Comparison of ENCODE assay signal across 11 cellular contexts in genomic region chr17:29867643-29868181, GRCh38.
DNase-seq lines count a peak whose midpoint lies in the region; ATAC-seq, FAIRE-seq and TF ChIP-seq lines count a peak whose summit lies in the region.
"Had no signal": no experiment of that assay in that cellular context is flagged by ENCODE, and none has a peak within 500 bp of the region (broad histone marks: within the 10 kb centered on the region; RNA-seq: fewer than 3 reads in every experiment).

No MANE protein-coding gene starts in this region.

- H3K4me1 ChIP-seq in Panc1 (ENCODE audit: control insufficient read depth, insufficient read depth, low read length) (no peaks in the 10 kb centered on the region; the same call in none of the 2 replicates), iPS-18a (ENCODE audit: control insufficient read depth, low read depth, low read length) (peaks cover 23% of the 10 kb centered on the region), Peyer's patch (peaks cover 0 to 6% (median 0%) of the 10 kb centered on the region in 4 donors)

- H3K27ac ChIP-seq in Panc1 (ENCODE audit: low read length) (no peak overlapping the region), iPS-18a (ENCODE audit: low read length) (peak overlapping the region; percentile 37), Peyer's patch (no peak overlapping the region)

- no peaks in the 10 kb centered on the region for H3K27me3 Mint-ChIP-seq in T-cell
- H3K27me3 Mint-ChIP-seq: activated CD4-positive, alpha-beta T cell treated with anti-CD3 and anti-CD28 coated beads, Interleukin-2, amount 10 ng/mL, durations not matched to agents 7 days and 5 days had no signal

- TF ChIP-seq CTCF in AG09309 (IDR thresholded peaks at IDR 0.05; ENCODE audit: control insufficient read depth, insufficient read depth, low read depth, low read length, missing control alignments) (peak; percentile 9), Panc1 (IDR thresholded peaks at IDR 0.05) (peak; percentile 44; the same call in 1 of the 2 replicates), Peyer's patch (IDR thresholded peaks at IDR 0.05) (peak in 3 of 6 experiments; percentile 8 to 24 (median 14))

- no peak overlapping the region for H3K4me3 ChIP-seq in AG09309 (ENCODE audit: control insufficient read depth, low read depth, low read length)
- H3K4me3 ChIP-seq in Panc1 (ENCODE audit: low read depth in 2 of 2, low read length in 2 of 2), result no peak overlapping the region
- H3K4me3 ChIP-seq in iPS-18a (ENCODE audit: low read length), result no peak overlapping the region
- no peak overlapping the region for H3K4me3 ChIP-seq in Peyer's patch
- H3K4me3 ChIP-seq: lung had no signal

- POLR2A ChIA-PET in Panc1 (lab: Charles Lee) (interaction anchor here (0.5 to 0.6 kb wide), 2 partner anchors 14 to 178 kb away, joined by 3 to 10 read pairs; no protein-coding TSS in a partner anchor), T-cell (lab: Charles Lee) (interaction anchor here in 1 of 2 donors (0.6 kb wide), 1 partner anchor 49 kb away, joined by 3 read pairs; no protein-coding TSS in a partner anchor)

- in situ Hi-C loops in Panc1 (cut with HindIII; ENCODE audit: low pct_unique_long_range_greater_than_20kb, low sequenced_read_pairs), result no loop called here

- FAIRE-seq in GM12891 (lab: Jason Lieb, UNC), result peak; percentile 70

- intact Hi-C loops in Panc1 (cut with micrococcal nuclease; ENCODE audit: unreplicated experiment), result no loop called here

- CTCF ChIA-PET in Panc1 (lab: Charles Lee), result interaction anchor here (0.5 to 1.3 kb wide), 3 partner anchors 52 to 66 kb away, joined by 3 to 14 read pairs (median 4); no protein-coding TSS in a partner anchor
- CTCF ChIA-PET in T-cell (lab: Charles Lee), result interaction anchor here (1.2 to 2.1 kb wide), 2 partner anchors 63 kb away, joined by 7 to 11 read pairs; partner anchors contain the start of gene SSH2 (in 2 of the 2)

- no peak overlapping the region for H3K9ac ChIP-seq in iPS-18a (ENCODE audit: low read length)

- DNase-seq in AG09309 (ENCODE audit: low read depth) (no peak), GM12891 (ENCODE audit: insufficient read length, low spot score) (no peak), Panc1 (ENCODE audit: low read depth, low spot score) (no peak), T-cell (no peak), Peyer's patch (no peak), HuH-7 (ENCODE audit: low spot score) (no peak)
- DNase-seq in stimulated activated CD8-positive, alpha-beta memory T cell treated with anti-CD3 and anti-CD28 coated beads, Interleukin-4, amount 100 ng/mL, for 48 hours, result no peak
- DNase-seq: activated CD4-positive, alpha-beta T cell treated with anti-CD3 and anti-CD28 coated beads, Interleukin-2, amount 10 ng/mL, durations not matched to agents 7 days and 5 days; SIG-M5 had no signal

- H3K9me3 Mint-ChIP-seq in T-cell, result no peaks in the 10 kb centered on the region
- H3K9me3 Mint-ChIP-seq: activated CD4-positive, alpha-beta T cell treated with anti-CD3 and anti-CD28 coated beads, Interleukin-2, amount 10 ng/mL, durations not matched to agents 7 days and 5 days had no signal

- H3K4me3 Mint-ChIP-seq in T-cell, result no peak overlapping the region
- H3K4me3 Mint-ChIP-seq: activated CD4-positive, alpha-beta T cell treated with anti-CD3 and anti-CD28 coated beads, Interleukin-2, amount 10 ng/mL, durations not matched to agents 7 days and 5 days had no signal

- H3K9me3 ChIP-seq in Panc1 (ENCODE audit: control insufficient read depth, insufficient read depth, low read depth, low read length) (no peaks in the 10 kb centered on the region), iPS-18a (ENCODE audit: control insufficient read depth, low read depth, low read length) (no peaks in the 10 kb centered on the region), Peyer's patch (no peaks in the 10 kb centered on the region)

- H3K36me3 ChIP-seq in Panc1 (ENCODE audit: control insufficient read depth, insufficient read depth, low read length) (no peaks in the 10 kb centered on the region), iPS-18a (ENCODE audit: control insufficient read depth, low read depth, low read length) (no peaks in the 10 kb centered on the region), Peyer's patch (no peaks in the 10 kb centered on the region)

- no peak overlapping the region for H3K27ac Mint-ChIP-seq in T-cell
- H3K27ac Mint-ChIP-seq: activated CD4-positive, alpha-beta T cell treated with anti-CD3 and anti-CD28 coated beads, Interleukin-2, amount 10 ng/mL, durations not matched to agents 7 days and 5 days had no signal

- H3K27me3 ChIP-seq in Panc1 (ENCODE audit: control insufficient read depth, insufficient read depth, low read length) (no peaks in the 10 kb centered on the region), iPS-18a (ENCODE audit: control insufficient read depth, insufficient read depth, low read length) (no peaks in the 10 kb centered on the region), Peyer's patch (no peaks in the 10 kb centered on the region)

- peaks cover 24 to 46% (median 28%) of the 10 kb centered on the region in 3 donors for H3K4me1 Mint-ChIP-seq in T-cell

- BruUV-seq in Panc1 (replicated peaks; lab: Mats Ljungman, UMichigan), result no TSS peak

- TF ChIP-seq POLR2A in GM12891 (IDR thresholded peaks at IDR 0.05; ENCODE audit: low read depth, low read length), result no peak
- TF ChIP-seq POLR2A in Peyer's patch (IDR thresholded peaks at IDR 0.05), result no peak

- ATAC-seq in Panc1 (no peak), T-cell (replicated peaks in 1 of 4) (no peak)

- H3K36me3 Mint-ChIP-seq in T-cell, result peaks cover 7% of the 10 kb centered on the region

TF ChIP-seq in GM12891, 5 proteins besides CTCF, POLR2A, EP300 and RAD21:
- TF ChIP-seq POLR2AphosphoS5 (IDR thresholded peaks at IDR 0.05; ENCODE audit: low read depth, low read length) (no peak), TAF1 (IDR thresholded peaks at IDR 0.05; ENCODE audit: low read depth, low read length) (no peak), POU2F2 (IDR thresholded peaks at IDR 0.05; ENCODE audit: low read depth, low read length) (no peak), PAX5 (IDR thresholded peaks at IDR 0.05; ENCODE audit: insufficient read depth, low read length, severe bottlenecking) (no peak), SPI1 (IDR thresholded peaks at IDR 0.05; ENCODE audit: low read depth, low read length) (no peak)
TF ChIP-seq in GM12891: peak in this region for 0.
